ENCODE assay signal across 30 cellular contexts in the genomic region with DNA sequence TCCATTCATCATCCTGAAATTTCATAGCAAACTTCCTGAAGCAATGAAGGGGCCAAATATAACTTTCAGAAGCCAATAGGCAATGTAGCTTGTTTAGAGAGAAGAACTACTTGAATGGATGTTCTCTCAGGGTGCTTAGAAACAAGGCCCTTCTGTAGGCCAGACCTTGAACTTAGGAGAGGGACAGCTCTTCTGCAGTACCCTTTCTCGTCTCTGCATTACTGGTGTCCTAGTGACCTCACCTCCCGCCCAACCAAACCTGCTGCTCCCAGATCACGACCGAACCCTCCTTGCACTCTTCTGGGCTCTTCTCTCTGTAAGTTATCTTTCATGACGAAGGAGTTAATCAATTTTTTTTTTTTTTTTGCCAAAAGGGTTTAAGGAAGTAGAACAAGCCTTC.
"Had no signal": no experiment of that assay in that cellular context is flagged by ENCODE, and none has a peak within 500 bp of the region (broad histone marks: within the 10 kb centered on the region; RNA-seq: fewer than 3 reads in every experiment).

No MANE protein-coding gene starts in this region.

- H3K4me3 Mint-ChIP-seq: activated CD4-positive, alpha-beta memory T cell treated with anti-CD3 and anti-CD28 coated beads, Interleukin-2, amount 10 ng/mL, durations not matched to agents 7 days and 5 days; activated CD4-positive, alpha-beta T cell treated with anti-CD3 and anti-CD28 coated beads, Interleukin-2, amount 10 ng/mL, durations not matched to agents 7 days and 5 days; activated naive CD4-positive, alpha-beta T cell treated with anti-CD3 and anti-CD28 coated beads, Interleukin-2, amount 50 U/mL, for 24 hours; activated naive CD8-positive, alpha-beta T cell treated with anti-CD3 and anti-CD28 coated beads for 36 hours; activated naive CD8-positive, alpha-beta T cell treated with anti-CD3 and anti-CD28 coated beads, Interleukin-2, amount 50 U/mL, for 24 hours; activated T-cell treated with anti-CD3 and anti-CD28 coated beads, Interleukin-2, amount 50 U/mL, for 4 hours; activated T-helper 17 cell treated with anti-CD3 and anti-CD28 coated beads, Interleukin-2, amount 50 U/mL, for 72 hours; effector memory CD8-positive, alpha-beta T cell had no signal

- H3K4me1 ChIP-seq: adrenal gland, body of pancreas had no signal

- H3K4me1 Mint-ChIP-seq: activated CD4-positive, alpha-beta memory T cell treated with anti-CD3 and anti-CD28 coated beads, Interleukin-2, amount 10 ng/mL, durations not matched to agents 7 days and 5 days; activated CD4-positive, alpha-beta T cell treated with anti-CD3 and anti-CD28 coated beads, Interleukin-2, amount 10 ng/mL, durations not matched to agents 7 days and 5 days; activated naive CD4-positive, alpha-beta T cell treated with anti-CD3 and anti-CD28 coated beads, Interleukin-2, amount 50 U/mL, for 24 hours; activated naive CD8-positive, alpha-beta T cell treated with anti-CD3 and anti-CD28 coated beads for 36 hours; activated naive CD8-positive, alpha-beta T cell treated with anti-CD3 and anti-CD28 coated beads, Interleukin-2, amount 50 U/mL, for 24 hours; activated T-helper 17 cell treated with anti-CD3 and anti-CD28 coated beads, Interleukin-2, amount 50 U/mL, for 72 hours had no signal

- FAIRE-seq: colon, endometrium, endothelial cell of umbilical vein, frontal cortex had no signal

- H3K36me3 Mint-ChIP-seq: activated naive CD4-positive, alpha-beta T cell treated with anti-CD3 and anti-CD28 coated beads, Interleukin-2, amount 50 U/mL, for 24 hours; activated naive CD8-positive, alpha-beta T cell treated with anti-CD3 and anti-CD28 coated beads for 36 hours had no signal

- H3K27ac ChIP-seq: adrenal gland, body of pancreas, epithelial cell of prostate had no signal

- H3K27me3 Mint-ChIP-seq: activated CD4-positive, alpha-beta memory T cell treated with anti-CD3 and anti-CD28 coated beads, Interleukin-2, amount 10 ng/mL, durations not matched to agents 7 days and 5 days; activated CD4-positive, alpha-beta T cell treated with anti-CD3 and anti-CD28 coated beads, Interleukin-2, amount 10 ng/mL, durations not matched to agents 7 days and 5 days; activated naive CD4-positive, alpha-beta T cell treated with anti-CD3 and anti-CD28 coated beads, Interleukin-2, amount 50 U/mL, for 24 hours; activated naive CD8-positive, alpha-beta T cell treated with anti-CD3 and anti-CD28 coated beads for 36 hours; activated naive CD8-positive, alpha-beta T cell treated with anti-CD3 and anti-CD28 coated beads, Interleukin-2, amount 50 U/mL, for 24 hours; activated T-helper 17 cell treated with anti-CD3 and anti-CD28 coated beads, Interleukin-2, amount 50 U/mL, for 72 hours; effector memory CD8-positive, alpha-beta T cell had no signal

- H3K36me3 ChIP-seq: adrenal gland had no signal

- H3K4me3 ChIP-seq: adrenal gland, body of pancreas had no signal

- DNase-seq: activated CD4-positive, alpha-beta memory T cell treated with anti-CD3 and anti-CD28 coated beads, Interleukin-2, amount 10 ng/mL, durations not matched to agents 7 days and 5 days; activated CD4-positive, alpha-beta T cell treated with anti-CD3 and anti-CD28 coated beads for 1 hour; activated CD4-positive, alpha-beta T cell treated with anti-CD3 and anti-CD28 coated beads for 4 hours; activated CD4-positive, alpha-beta T cell treated with anti-CD3 and anti-CD28 coated beads, Interleukin-2, amount 10 ng/mL, durations not matched to agents 7 days and 5 days; activated CD4-positive, alpha-beta T cell treated with anti-CD3 and anti-CD28 coated beads, Interleukin-2, amount 50 U/mL, for 4 hours; activated effector memory CD4-positive, alpha-beta T cell treated with Interleukin-2 at 50 U/mL for 16 hours; activated gamma-delta T cell treated with Interleukin-2 at 50 U/mL for 16 hours; activated naive CD4-positive, alpha-beta T cell treated with Interleukin-2 at 50 U/mL for 16 hours; activated naive CD8-positive, alpha-beta T cell treated with anti-CD3 and anti-CD28 coated beads for 36 hours; activated naive CD8-positive, alpha-beta T cell treated with anti-CD3 and anti-CD28 coated beads, Interleukin-2, amount 50 U/mL, for 24 hours; activated T-cell treated with anti-CD3 and anti-CD28 coated beads, Interleukin-2, amount 50 U/mL, for 4 hours; adrenal gland; amygdala; aorta; body of pancreas; caudate nucleus; cortex of kidney; dermis blood vessel endothelial cell; effector CD4-positive, alpha-beta T cell; effector memory CD8-positive, alpha-beta T cell; foreskin fibroblast; head of caudate nucleus; T-helper 2 cell had no signal

- H3K27me3 ChIP-seq: adrenal gland, body of pancreas had no signal

- H3K9me3 ChIP-seq: adrenal gland, body of pancreas had no signal

- H3K27ac Mint-ChIP-seq: activated CD4-positive, alpha-beta memory T cell treated with anti-CD3 and anti-CD28 coated beads, Interleukin-2, amount 10 ng/mL, durations not matched to agents 7 days and 5 days; activated CD4-positive, alpha-beta T cell treated with anti-CD3 and anti-CD28 coated beads, Interleukin-2, amount 10 ng/mL, durations not matched to agents 7 days and 5 days; activated naive CD4-positive, alpha-beta T cell treated with anti-CD3 and anti-CD28 coated beads, Interleukin-2, amount 50 U/mL, for 24 hours; activated naive CD8-positive, alpha-beta T cell treated with anti-CD3 and anti-CD28 coated beads for 36 hours; activated naive CD8-positive, alpha-beta T cell treated with anti-CD3 and anti-CD28 coated beads, Interleukin-2, amount 50 U/mL, for 24 hours; activated T-helper 17 cell treated with anti-CD3 and anti-CD28 coated beads, Interleukin-2, amount 50 U/mL, for 72 hours; effector memory CD8-positive, alpha-beta T cell had no signal

- ATAC-seq: activated naive CD8-positive, alpha-beta T cell treated with anti-CD3 and anti-CD28 coated beads, Interleukin-2, amount 50 U/mL, for 24 hours; activated T-cell treated with anti-CD3 and anti-CD28 coated beads, Interleukin-2, amount 50 U/mL, for 4 hours; activated T-helper 17 cell treated with anti-CD3 and anti-CD28 coated beads, Interleukin-2, amount 50 U/mL, for 72 hours; body of pancreas; effector memory CD8-positive, alpha-beta T cell had no signal
